Comparison of ENCODE assay signal across 16 cellular contexts in genomic region chr15:79989682-79990081, GRCh38. TPM values are rescaled to one million over a fixed set of nuclear protein-coding genes. Genes with fewer than 3 reads are reported as not detected.
DNase-seq lines count a peak whose midpoint lies in the region; ATAC-seq and TF ChIP-seq lines count a peak whose summit lies in the region.
"Had no signal": no experiment of that assay in that cellular context is flagged by ENCODE, and none has a peak within 500 bp of the region (broad histone marks: within the 10 kb centered on the region; RNA-seq: fewer than 3 reads in every experiment).

No MANE protein-coding gene starts in this region.

- WGBS in spleen, 5 donors: 30 to 68% (median 39%) methylated on average over 5 of the region's 5 CpGs

- intact Hi-C loops in spleen (cut with DNase I; ENCODE audit: low total_unique reads): loop anchor here (10.0 kb wide), 1 partner anchor 105 kb away; no protein-coding TSS in a partner anchor

- H3K27ac ChIP-seq in spleen (peak overlapping the region in 6 of 8 donors; percentile 52 to 83 (median 72)), SJCRH30 (no peak overlapping the region)

- H3K9me3 Mint-ChIP-seq in HFFc6: no peaks in the 10 kb centered on the region
- no peaks in the 10 kb centered on the region for H3K9me3 Mint-ChIP-seq in activated CD8-positive, alpha-beta T cell treated with anti-CD3 and anti-CD28 coated beads, Interleukin-2, amount 10 ng/mL, durations not matched to agents 7 days and 5 days (ENCODE audit: insufficient read depth)
- H3K9me3 Mint-ChIP-seq: activated T-helper 2 cell treated with anti-CD3 and anti-CD28 coated beads, Interferon-gamma antibody, Interleukin-2, Interleukin-4, amounts not matched to agents 10 μg/mL and 5 μg/mL and 100 μg/mL, durations not matched to agents 14 hours and 24 hours and 36 hours; CD4-positive, alpha-beta memory T cell had no signal

- CTCF ChIA-PET in activated CD8-positive, alpha-beta T cell treated with anti-CD3 and anti-CD28 coated beads, Interleukin-2, amount 10 ng/mL, durations not matched to agents 7 days and 5 days (lab: Charles Lee): interaction anchor here (0.7 to 2.3 kb wide), 2 partner anchors 136 to 183 kb away, joined by 3 to 10 read pairs; no protein-coding TSS in a partner anchor

- POLR2A ChIA-PET in activated CD8-positive, alpha-beta T cell treated with anti-CD3 and anti-CD28 coated beads, Interleukin-2, amount 10 ng/mL, durations not matched to agents 7 days and 5 days (lab: Charles Lee): interaction anchor here (0.7 kb wide), 2 partner anchors 66 to 94 kb away, joined by 3 to 4 read pairs; no protein-coding TSS in a partner anchor

- H3K4me1 ChIP-seq in spleen: peaks cover 0 to 43% (median 8%) of the 10 kb centered on the region in 6 donors
- no peaks in the 10 kb centered on the region for H3K4me1 ChIP-seq in SJCRH30

- H3K36me3 ChIP-seq in spleen (no peaks in the 10 kb centered on the region), SJCRH30 (no peaks in the 10 kb centered on the region)

- no peak for TF ChIP-seq POLR2A in spleen (IDR thresholded peaks at IDR 0.05)

- peaks cover 3% of the 10 kb centered on the region; the same call in 1 of the 2 replicates for H3K27me3 Mint-ChIP-seq in HFFc6 (ENCODE audit: insufficient read depth)
- peaks cover 9% of the 10 kb centered on the region for H3K27me3 Mint-ChIP-seq in activated CD8-positive, alpha-beta T cell treated with anti-CD3 and anti-CD28 coated beads, Interleukin-2, amount 10 ng/mL, durations not matched to agents 7 days and 5 days (ENCODE audit: low read depth)
- H3K27me3 Mint-ChIP-seq: CD4-positive, alpha-beta memory T cell had no signal

- DNase-seq in HFFc6 (peak; percentile 7), RPMI7951 (ENCODE audit: low read depth) (peak; percentile 34), fibroblast of pulmonary artery (ENCODE audit: low read depth) (peak; percentile 47), spleen (no peak), SJCRH30 (no peak)
- DNase-seq in activated CD8-positive, alpha-beta T cell treated with anti-CD3 and anti-CD28 coated beads, Interleukin-2, amount 10 ng/mL, durations not matched to agents 7 days and 5 days: no peak
- DNase-seq: CD4-positive, alpha-beta memory T cell; H7; NCI-H345; stimulated activated CD4-positive, alpha-beta T cell treated with anti-CD3 and anti-CD28 coated beads, Interleukin-4, amount 100 ng/mL, for 24 hours; stimulated activated naive CD4-positive, alpha-beta T cell had no signal

- no peak overlapping the region for H3K4me3 Mint-ChIP-seq in HFFc6
- no peak overlapping the region for H3K4me3 Mint-ChIP-seq in activated CD8-positive, alpha-beta T cell treated with anti-CD3 and anti-CD28 coated beads, Interleukin-2, amount 10 ng/mL, durations not matched to agents 7 days and 5 days
- H3K4me3 Mint-ChIP-seq: CD4-positive, alpha-beta memory T cell had no signal

- H3K27ac Mint-ChIP-seq in HFFc6: no peak overlapping the region
- H3K27ac Mint-ChIP-seq in activated CD8-positive, alpha-beta T cell treated with anti-CD3 and anti-CD28 coated beads, Interleukin-2, amount 10 ng/mL, durations not matched to agents 7 days and 5 days: no peak overlapping the region
- H3K27ac Mint-ChIP-seq: activated T-helper 2 cell treated with anti-CD3 and anti-CD28 coated beads, Interferon-gamma antibody, Interleukin-2, Interleukin-4, amounts not matched to agents 10 μg/mL and 5 μg/mL and 100 μg/mL, durations not matched to agents 14 hours and 24 hours and 36 hours had no signal

- H3K9me3 ChIP-seq in spleen (no peaks in the 10 kb centered on the region), SJCRH30 (replicated peaks) (no peaks in the 10 kb centered on the region)

- TF ChIP-seq CTCF in HFFc6 (IDR thresholded peaks at IDR 0.05) (no peak), fibroblast of pulmonary artery (IDR thresholded peaks at IDR 0.05; ENCODE audit: low read length, missing control alignments) (no peak), spleen (IDR thresholded peaks at IDR 0.05 in 8 of 11, conservative IDR thresholded peaks at IDR 0.05 in 3 of 11) (no peak)

- H3K27me3 ChIP-seq in spleen (replicated peaks in 1 of 7) (peaks cover 0 to 4% (median 0%) of the 10 kb centered on the region in 7 donors), SJCRH30 (no peaks in the 10 kb centered on the region)

- H3K4me1 Mint-ChIP-seq in HFFc6 (ENCODE audit: low read depth): peaks cover 19% of the 10 kb centered on the region
- peaks cover 3% of the 10 kb centered on the region for H3K4me1 Mint-ChIP-seq in activated CD8-positive, alpha-beta T cell treated with anti-CD3 and anti-CD28 coated beads, Interleukin-2, amount 10 ng/mL, durations not matched to agents 7 days and 5 days (ENCODE audit: low read depth)

- H3K4me3 ChIP-seq in fibroblast of pulmonary artery (replicated peaks; ENCODE audit: low read depth, low read length) (no peak overlapping the region), spleen (peak overlapping the region in 1 of 8 donors; percentile 34), SJCRH30 (no peak overlapping the region)

- H3K36me3 Mint-ChIP-seq in HFFc6 (ENCODE audit: low read depth): no peaks in the 10 kb centered on the region
- no peaks in the 10 kb centered on the region for H3K36me3 Mint-ChIP-seq in activated CD8-positive, alpha-beta T cell treated with anti-CD3 and anti-CD28 coated beads, Interleukin-2, amount 10 ng/mL, durations not matched to agents 7 days and 5 days (ENCODE audit: low read depth)
- H3K36me3 Mint-ChIP-seq: CD4-positive, alpha-beta memory T cell had no signal

- no peak for ATAC-seq in GM19455 (IDR thresholded peaks at IDR 0.05; ENCODE audit: unreplicated experiment)
- ATAC-seq in activated CD8-positive, alpha-beta T cell treated with anti-CD3 and anti-CD28 coated beads, Interleukin-2, amount 10 ng/mL, durations not matched to agents 7 days and 5 days: no peak
- ATAC-seq: Panc1 had no signal

RNA-seq across cellular contexts. Expression of gene BCL2A1, which starts 18.7 kb away (rescaled TPM):
- under 1 TPM in 2 of 6 experiments, not detected in 4; 0.27 to 0.46 TPM for total RNA-seq in HFFc6 (2021; fragmentation: NEBNext Ultra II Directional; extraction: Animal tissue kit (Norgen Biotek cat#: 25700))
- 3.0 and 5.2 TPM in 2 replicates for total RNA-seq in RPMI7951 (2014; rRNA removed; shearing (Covaris generic))
- 100 to 1,000 TPM in 2 of 7 donors, 10 to 100 TPM in 5; 34.4 to 180 (median 69.7) TPM for total RNA-seq in spleen
- 10 to 100 TPM; 47.2 to 55.5 (median 52.9) TPM for polyA plus RNA-seq in spleen
- total RNA-seq in activated CD8-positive, alpha-beta T cell treated with anti-CD3 and anti-CD28 coated beads, Interleukin-2, amount 10 ng/mL, durations not matched to agents 7 days and 5 days: 10 to 100 TPM; 23.1 to 26.3 TPM
- not detected in 2 replicates for total RNA-seq in SJCRH30 (2014; rRNA removed; shearing (Covaris generic))
- total RNA-seq: H7, kidney epithelial cell, myocyte had no signal

Comparison
In these comparisons a context has a peak if more than half of its experiments do, and no peak if none do; other contexts are left out.
1. DNase-seq: peak in HFFc6 (single experiment), RPMI7951 (single experiment) and fibroblast of pulmonary artery (single experiment); none in spleen (single experiment), activated CD8-positive, alpha-beta T cell treated with anti-CD3 and anti-CD28 coated beads, Interleukin-2, amount 10 ng/mL, durations not matched to agents 7 days and 5 days (single experiment) and SJCRH30 (0 of 2).